ENCODE assay signal across 1 cellular context in the genomic region with DNA sequence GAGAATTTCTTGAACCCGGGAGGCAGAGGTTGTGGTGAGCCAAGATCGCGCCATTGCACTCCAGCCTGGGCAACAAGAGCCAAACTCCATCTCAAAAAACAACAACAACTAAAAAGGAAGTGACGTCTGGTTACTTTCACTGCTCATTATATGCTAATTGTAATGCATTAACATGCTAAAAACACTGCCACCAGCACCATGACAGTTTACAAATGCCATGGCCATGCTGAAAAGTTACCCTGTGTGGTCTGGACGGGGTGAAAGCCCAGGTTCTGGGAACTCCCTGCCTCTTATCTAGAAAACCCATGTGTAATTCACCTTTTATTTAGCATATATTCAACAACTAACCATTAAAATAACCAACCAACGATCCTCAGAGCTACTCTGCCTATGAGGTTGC.
TF ChIP-seq lines count a peak whose summit lies in the region.

No MANE protein-coding gene starts in this region.

TF ChIP-seq in GM23338, 12 proteins besides CTCF, POLR2A, EP300 and RAD21:
- TF ChIP-seq, protein P1, sequence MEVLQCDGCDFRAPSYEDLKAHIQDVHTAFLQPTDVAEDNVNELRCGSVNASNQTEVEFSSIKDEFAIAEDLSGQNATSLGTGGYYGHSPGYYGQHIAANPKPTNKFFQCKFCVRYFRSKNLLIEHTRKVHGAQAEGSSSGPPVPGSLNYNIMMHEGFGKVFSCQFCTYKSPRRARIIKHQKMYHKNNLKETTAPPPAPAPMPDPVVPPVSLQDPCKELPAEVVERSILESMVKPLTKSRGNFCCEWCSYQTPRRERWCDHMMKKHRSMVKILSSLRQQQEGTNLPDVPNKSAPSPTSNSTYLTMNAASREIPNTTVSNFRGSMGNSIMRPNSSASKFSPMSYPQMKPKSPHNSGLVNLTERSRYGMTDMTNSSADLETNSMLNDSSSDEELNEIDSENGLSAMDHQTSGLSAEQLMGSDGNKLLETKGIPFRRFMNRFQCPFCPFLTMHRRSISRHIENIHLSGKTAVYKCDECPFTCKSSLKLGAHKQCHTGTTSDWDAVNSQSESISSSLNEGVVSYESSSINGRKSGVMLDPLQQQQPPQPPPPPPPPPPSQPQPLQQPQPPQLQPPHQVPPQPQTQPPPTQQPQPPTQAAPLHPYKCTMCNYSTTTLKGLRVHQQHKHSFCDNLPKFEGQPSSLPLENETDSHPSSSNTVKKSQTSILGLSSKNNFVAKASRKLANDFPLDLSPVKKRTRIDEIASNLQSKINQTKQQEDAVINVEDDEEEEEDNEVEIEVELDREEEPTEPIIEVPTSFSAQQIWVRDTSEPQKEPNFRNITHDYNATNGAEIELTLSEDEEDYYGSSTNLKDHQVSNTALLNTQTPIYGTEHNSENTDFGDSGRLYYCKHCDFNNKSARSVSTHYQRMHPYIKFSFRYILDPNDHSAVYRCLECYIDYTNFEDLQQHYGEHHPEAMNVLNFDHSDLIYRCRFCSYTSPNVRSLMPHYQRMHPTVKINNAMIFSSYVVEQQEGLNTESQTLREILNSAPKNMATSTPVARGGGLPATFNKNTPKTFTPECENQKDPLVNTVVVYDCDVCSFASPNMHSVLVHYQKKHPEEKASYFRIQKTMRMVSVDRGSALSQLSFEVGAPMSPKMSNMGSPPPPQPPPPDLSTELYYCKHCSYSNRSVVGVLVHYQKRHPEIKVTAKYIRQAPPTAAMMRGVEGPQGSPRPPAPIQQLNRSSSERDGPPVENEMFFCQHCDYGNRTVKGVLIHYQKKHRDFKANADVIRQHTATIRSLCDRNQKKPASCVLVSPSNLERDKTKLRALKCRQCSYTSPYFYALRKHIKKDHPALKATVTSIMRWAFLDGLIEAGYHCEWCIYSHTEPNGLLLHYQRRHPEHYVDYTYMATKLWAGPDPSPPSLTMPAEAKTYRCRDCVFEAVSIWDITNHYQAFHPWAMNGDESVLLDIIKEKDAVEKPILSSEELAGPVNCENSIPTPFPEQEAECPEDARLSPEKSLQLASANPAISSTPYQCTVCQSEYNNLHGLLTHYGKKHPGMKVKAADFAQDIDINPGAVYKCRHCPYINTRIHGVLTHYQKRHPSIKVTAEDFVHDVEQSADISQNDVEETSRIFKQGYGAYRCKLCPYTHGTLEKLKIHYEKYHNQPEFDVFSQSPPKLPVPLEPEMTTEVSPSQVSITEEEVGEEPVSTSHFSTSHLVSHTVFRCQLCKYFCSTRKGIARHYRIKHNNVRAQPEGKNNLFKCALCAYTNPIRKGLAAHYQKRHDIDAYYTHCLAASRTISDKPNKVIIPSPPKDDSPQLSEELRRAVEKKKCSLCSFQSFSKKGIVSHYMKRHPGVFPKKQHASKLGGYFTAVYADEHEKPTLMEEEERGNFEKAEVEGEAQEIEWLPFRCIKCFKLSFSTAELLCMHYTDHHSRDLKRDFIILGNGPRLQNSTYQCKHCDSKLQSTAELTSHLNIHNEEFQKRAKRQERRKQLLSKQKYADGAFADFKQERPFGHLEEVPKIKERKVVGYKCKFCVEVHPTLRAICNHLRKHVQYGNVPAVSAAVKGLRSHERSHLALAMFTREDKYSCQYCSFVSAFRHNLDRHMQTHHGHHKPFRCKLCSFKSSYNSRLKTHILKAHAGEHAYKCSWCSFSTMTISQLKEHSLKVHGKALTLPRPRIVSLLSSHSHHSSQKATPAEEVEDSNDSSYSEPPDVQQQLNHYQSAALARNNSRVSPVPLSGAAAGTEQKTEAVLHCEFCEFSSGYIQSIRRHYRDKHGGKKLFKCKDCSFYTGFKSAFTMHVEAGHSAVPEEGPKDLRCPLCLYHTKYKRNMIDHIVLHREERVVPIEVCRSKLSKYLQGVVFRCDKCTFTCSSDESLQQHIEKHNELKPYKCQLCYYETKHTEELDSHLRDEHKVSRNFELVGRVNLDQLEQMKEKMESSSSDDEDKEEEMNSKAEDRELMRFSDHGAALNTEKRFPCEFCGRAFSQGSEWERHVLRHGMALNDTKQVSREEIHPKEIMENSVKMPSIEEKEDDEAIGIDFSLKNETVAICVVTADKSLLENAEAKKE (CRISPR knock-in tag; IDR thresholded peaks at IDR 0.05) = no peak
- TF ChIP-seq JUNB (IDR thresholded peaks at IDR 0.05; ENCODE audit: unreplicated experiment) (no peak), EZH2phosphoT487 (IDR thresholded peaks at IDR 0.05; ENCODE audit: unreplicated experiment) (no peak), EZH2 (IDR thresholded peaks at IDR 0.05; ENCODE audit: low read depth, unreplicated experiment) (no peak)
